ENCODE assay signal across 8 cellular contexts in genomic region chr20:44552950-44553908, GRCh38. TPM values are rescaled to one million over a fixed set of nuclear protein-coding genes. Genes with fewer than 3 reads are reported as not detected.
DNase-seq lines count a peak whose midpoint lies in the region; ATAC-seq and TF ChIP-seq lines count a peak whose summit lies in the region.

No MANE protein-coding gene starts in this region.

- H3K9ac ChIP-seq in trophoblast cell (ENCODE audit: low read length) = no peak overlapping the region
- no peak overlapping the region for H3K9ac ChIP-seq in H9 (ENCODE audit: extremely low read depth, insufficient read length, low read length)

- H2BK5ac ChIP-seq in trophoblast cell (ENCODE audit: low read depth, low read length, poor library complexity) (peak overlapping the region; percentile 35), H9 (ENCODE audit: insufficient read length, low read length) (no peak overlapping the region)

- H3K4me1 ChIP-seq in trophoblast cell (ENCODE audit: control insufficient read depth in 1 of 2, insufficient read depth in 2 of 2, low read length in 2 of 2) = peaks cover 7 to 17% of the 10 kb centered on the region in 2 experiments
- no peaks in the 10 kb centered on the region for H3K4me1 ChIP-seq in H9 (ENCODE audit: insufficient read depth, low read length)

- no peaks in the 10 kb centered on the region for H3K36me3 Mint-ChIP-seq in effector memory CD8-positive, alpha-beta T cell (ENCODE audit: insufficient read depth)
- H3K36me3 Mint-ChIP-seq in H9 (ENCODE audit: insufficient read depth in 1 of 3, low read depth in 3 of 3) = no peaks in the 10 kb centered on the region
- H3K36me3 Mint-ChIP-seq in glutamatergic neuron (ENCODE audit: unreplicated experiment) = no peaks in the 10 kb centered on the region

- peak overlapping the region; percentile 26 for H3K18ac ChIP-seq in trophoblast cell (ENCODE audit: low read length)
- no peak overlapping the region for H3K18ac ChIP-seq in H9 (ENCODE audit: insufficient read length, low read depth, low read length)

- H4K91ac ChIP-seq in trophoblast cell (ENCODE audit: low read depth, low read length) (peak overlapping the region; percentile 20), H9 (ENCODE audit: insufficient read length, low read depth, low read length) (no peak overlapping the region)

- H3K27me3 Mint-ChIP-seq in effector memory CD8-positive, alpha-beta T cell = peaks cover 14 to 17% of the 10 kb centered on the region in 2 donors
- H3K27me3 Mint-ChIP-seq in H9 (ENCODE audit: low read depth) (no peaks in the 10 kb centered on the region; the same call in 1 of the 2 replicates), glutamatergic neuron (ENCODE audit: unreplicated experiment) (no peaks in the 10 kb centered on the region)

- H4K8ac ChIP-seq in trophoblast cell (ENCODE audit: low read depth, low read length) (no peak overlapping the region), H9 (replicated peaks; ENCODE audit: insufficient read length, low read depth, low read length) (no peak overlapping the region)

- no peak overlapping the region for H3K4me3 Mint-ChIP-seq in effector memory CD8-positive, alpha-beta T cell
- no peak overlapping the region for H3K4me3 Mint-ChIP-seq in H9
- no peak overlapping the region for H3K4me3 Mint-ChIP-seq in glutamatergic neuron (ENCODE audit: unreplicated experiment)

- no peak overlapping the region for H4K5ac ChIP-seq in H9 (ENCODE audit: insufficient read length, low read depth, low read length)

- no peaks in the 10 kb centered on the region for H3K36me3 ChIP-seq in trophoblast cell (ENCODE audit: control insufficient read depth in 1 of 2, insufficient read depth in 2 of 2, low read length in 2 of 2)

- H3K27ac ChIP-seq in trophoblast cell (ENCODE audit: low read depth, low read length) (peak overlapping the region; percentile 67), H9 (ENCODE audit: insufficient read length, low read depth, low read length) (no peak overlapping the region)

- H2BK120ac ChIP-seq in trophoblast cell (ENCODE audit: insufficient read depth, low read length, poor library complexity) = no peak overlapping the region
- no peak overlapping the region for H2BK120ac ChIP-seq in H9 (ENCODE audit: low read depth, low read length, poor library complexity, severe bottlenecking)

- no peak overlapping the region for H3K27ac Mint-ChIP-seq in effector memory CD8-positive, alpha-beta T cell
- H3K27ac Mint-ChIP-seq in H9 = peak overlapping the region in 1 of 3 experiments; percentile 21; a peak in 2 of 7 replicates
- no peak overlapping the region for H3K27ac Mint-ChIP-seq in glutamatergic neuron (ENCODE audit: unreplicated experiment)

- H3K14ac ChIP-seq in trophoblast cell (ENCODE audit: low read length) (no peak overlapping the region), H9 (ENCODE audit: insufficient read depth, low read length) (no peak overlapping the region)

- no peak overlapping the region for H2AK5ac ChIP-seq in trophoblast cell (ENCODE audit: low read length)
- H2AK5ac ChIP-seq in H9 (ENCODE audit: insufficient read length, low read length) = no peak overlapping the region

- no CpG with 5 or more reads among the region's 6 CpGs for WGBS in trophoblast cell (ENCODE audit: extremely low coverage, insufficient coverage, insufficient read length)
- no CpG with 5 or more reads among the region's 6 CpGs for WGBS in H9 (ENCODE audit: extremely low coverage, insufficient read length, low lambda C conversion rate)

- H3K27me3 ChIP-seq in trophoblast cell (ENCODE audit: insufficient read depth, low read length) = no peaks in the 10 kb centered on the region
- no peaks in the 10 kb centered on the region for H3K27me3 ChIP-seq in H9 (ENCODE audit: insufficient read depth, low read length)

- TF ChIP-seq CTCF in H9 (conservative IDR thresholded peaks at IDR 0.05) (no peak), glutamatergic neuron (IDR thresholded peaks at IDR 0.05; ENCODE audit: partially characterized antibody, unreplicated experiment) (no peak)

- H3T11ph ChIP-seq in H9 (ENCODE audit: low read length) = no peak overlapping the region

- H3K9me3 ChIP-seq in trophoblast cell (ENCODE audit: insufficient read depth, low read depth, low read length) (no peaks in the 10 kb centered on the region), H9 (ENCODE audit: control insufficient read depth, low read depth, low read length) (no peaks in the 10 kb centered on the region)

- no peak overlapping the region for H3K4ac ChIP-seq in trophoblast cell (ENCODE audit: low read depth, low read length)
- H3K4ac ChIP-seq in H9 (ENCODE audit: low read depth, low read length) = no peak overlapping the region

- H4K20me1 ChIP-seq in H9 (ENCODE audit: control insufficient read depth, insufficient read depth, insufficient read length) = no peaks in the 10 kb centered on the region

- no peak overlapping the region for H3K4me3 ChIP-seq in trophoblast cell (ENCODE audit: low read depth, low read length)

- H3K56ac ChIP-seq in H9 (ENCODE audit: insufficient read length, low read depth, low read length) = no peak overlapping the region

- H3K4me2 ChIP-seq in trophoblast cell (ENCODE audit: low read length) (peak overlapping the region; percentile 29), H9 (ENCODE audit: insufficient read depth, insufficient read length, low read length) (no peak overlapping the region)

- H2BK12ac ChIP-seq in trophoblast cell (ENCODE audit: low read length) (peak overlapping the region; percentile 9), H9 (ENCODE audit: insufficient read length, low read depth, low read length) (no peak overlapping the region)

- peak; percentile 80 for DNase-seq in EL
- peak; percentile 47 for DNase-seq in NCI-H774 (lab: John Stamatoyannopoulos, UW)
- DNase-seq in effector memory CD8-positive, alpha-beta T cell = no peak
- DNase-seq in trophoblast cell = peak in 1 of 2 donors; percentile 36
- DNase-seq in SHP77 (lab: John Stamatoyannopoulos, UW) = no peak
- no peak for DNase-seq in H9
- DNase-seq in glutamatergic neuron = no peak
- no peak for DNase-seq in LoVo (ENCODE audit: low spot score)

- H2AFZ ChIP-seq in trophoblast cell (ENCODE audit: insufficient read depth, low read length, poor library complexity) (no peak overlapping the region), H9 (ENCODE audit: low read length) (no peak overlapping the region)

- ATAC-seq in effector memory CD8-positive, alpha-beta T cell (replicated peaks) = peak; percentile 26

- no peak overlapping the region for H2BK15ac ChIP-seq in H9 (ENCODE audit: low read depth, low read length)

- H3K79me2 ChIP-seq in trophoblast cell (ENCODE audit: control insufficient read depth, insufficient read depth, low read length, poor library complexity) (no peaks in the 10 kb centered on the region), H9 (ENCODE audit: insufficient read depth, low read length) (0 out of 2 replicates have a peak, but pooled peaks cover 3% of the 10 kb centered on the region)

- H4K12ac ChIP-seq in trophoblast cell (ENCODE audit: low read depth, low read length) = no peak overlapping the region

- H3K23me2 ChIP-seq in H9 (ENCODE audit: insufficient read length, low read depth, low read length, poor library complexity, severe bottlenecking) = no peaks in the 10 kb centered on the region

- H3K23ac ChIP-seq in trophoblast cell (ENCODE audit: low read length) = no peak overlapping the region
- H3K23ac ChIP-seq in H9 (ENCODE audit: insufficient read length, low read depth, low read length) = no peak overlapping the region

- H3K79me1 ChIP-seq in trophoblast cell (ENCODE audit: low read length) (peaks cover 6% of the 10 kb centered on the region), H9 (ENCODE audit: insufficient read depth, low read depth, low read length, poor library complexity, severe bottlenecking) (no peaks in the 10 kb centered on the region)

- H3K9me3 Mint-ChIP-seq in effector memory CD8-positive, alpha-beta T cell = no peaks in the 10 kb centered on the region
- no peaks in the 10 kb centered on the region for H3K9me3 Mint-ChIP-seq in H9
- no peaks in the 10 kb centered on the region for H3K9me3 Mint-ChIP-seq in glutamatergic neuron (ENCODE audit: unreplicated experiment)

- no peaks in the 10 kb centered on the region for H3K4me1 Mint-ChIP-seq in effector memory CD8-positive, alpha-beta T cell (ENCODE audit: low read depth in 2 of 2)
- H3K4me1 Mint-ChIP-seq in H9 (peaks cover 0 to 3% of the 10 kb centered on the region in 2 experiments; a peak in 1 of 4 replicates), glutamatergic neuron (ENCODE audit: low read depth, unreplicated experiment) (peaks cover 6% of the 10 kb centered on the region)

- no peak overlapping the region for H2BK20ac ChIP-seq in H9 (ENCODE audit: low read depth, low read length, poor library complexity, severe bottlenecking)

RNA-seq across cellular contexts. Expression of gene PKIG, which starts 29.1 kb away (rescaled TPM):
- 27.2 and 27.9 TPM in 2 replicates for polyA plus RNA-seq in trophoblast cell (2013)
- total RNA-seq in H9 (2021) = 23.0 and 27.0 TPM in 2 replicates
- total RNA-seq in glutamatergic neuron (ENCODE audit: unreplicated experiment) = 42.0 TPM

RNA-seq across cellular contexts. Expression of gene SERINC3, which starts 31.4 kb away (rescaled TPM):
- polyA plus RNA-seq in trophoblast cell (2013) = 91.9 and 98.8 TPM in 2 replicates
- total RNA-seq in H9 (2021) (39.9 and 41.5 TPM in 2 replicates), glutamatergic neuron (ENCODE audit: unreplicated experiment) (125 TPM)

Comparison
In these comparisons a context has a peak if more than half of its experiments do, and no peak if none do; other contexts are left out.
1. DNase-seq: peak in EL (single experiment) and NCI-H774 (single experiment); none in effector memory CD8-positive, alpha-beta T cell (0 of 3), SHP77 (0 of 2), H9 (single experiment), glutamatergic neuron (single experiment) and LoVo (single experiment).